Comparison of ENCODE assay signal across 33 cellular contexts in the genomic region with DNA sequence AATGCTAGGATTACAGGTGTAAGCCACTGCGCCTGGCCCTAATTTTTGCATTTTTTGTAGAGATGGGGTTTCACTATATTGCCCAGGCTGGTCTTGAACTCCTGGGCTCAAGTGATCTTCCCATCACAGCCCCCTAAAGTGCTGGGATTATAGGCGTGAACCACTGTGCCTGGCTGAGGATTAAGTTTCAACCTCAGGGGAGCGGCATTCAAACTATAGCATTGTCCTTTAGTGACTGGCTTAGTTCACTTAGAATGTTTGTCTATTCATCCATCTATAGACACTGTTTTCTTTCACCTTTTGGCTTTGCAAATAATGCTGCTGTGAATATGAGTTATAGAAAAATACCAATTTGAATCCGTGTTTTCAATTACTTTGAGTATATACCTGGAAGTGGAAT.
"Had no signal": no experiment of that assay in that cellular context is flagged by ENCODE, and none has a peak within 500 bp of the region (broad histone marks: within the 10 kb centered on the region; RNA-seq: fewer than 3 reads in every experiment).

No MANE protein-coding gene starts in this region.

- H3K9me3 Mint-ChIP-seq: activated CD4-positive, alpha-beta memory T cell treated with anti-CD3 and anti-CD28 coated beads for 36 hours; activated CD4-positive, alpha-beta T cell treated with anti-CD3 and anti-CD28 coated beads, Interleukin-2, amount 10 ng/mL, durations not matched to agents 24 days and 14 days; activated naive CD4-positive, alpha-beta T cell treated with anti-CD3 and anti-CD28 coated beads for 36 hours; activated naive CD4-positive, alpha-beta T cell treated with anti-CD3 and anti-CD28 coated beads, Interleukin-2, amount 50 U/mL, for 24 hours; activated naive CD8-positive, alpha-beta T cell treated with anti-CD3 and anti-CD28 coated beads for 36 hours; activated naive CD8-positive, alpha-beta T cell treated with anti-CD3 and anti-CD28 coated beads, Interleukin-2, amount 50 U/mL, for 24 hours; activated T-helper 1 cell treated with anti-CD3 and anti-CD28 coated beads, Interleukin-12 subunit alpha, Interleukin-12 subunit beta, Interleukin-2, Interleukin-4 antibody, amounts not matched to agents 30 ng/mL and 10 ng/mL and 1 ng/mL, durations not matched to agents 14 hours and 24 hours and 36 hours; activated T-helper 2 cell treated with anti-CD3 and anti-CD28 coated beads, Interferon-gamma antibody, Interleukin-2, Interleukin-4, amounts not matched to agents 10 μg/mL and 5 μg/mL and 100 μg/mL, durations not matched to agents 14 hours and 24 hours and 36 hours; effector memory CD8-positive, alpha-beta T cell had no signal

- H3K9me3 ChIP-seq: adrenal gland, body of pancreas, esophagus muscularis mucosa, gastrocnemius medialis, heart left ventricle had no signal

- DNase-seq: activated CD4-positive, alpha-beta memory T cell treated with anti-CD3 and anti-CD28 coated beads for 36 hours; activated CD4-positive, alpha-beta T cell treated with anti-CD3 and anti-CD28 coated beads for 36 hours; activated CD4-positive, alpha-beta T cell treated with anti-CD3 and anti-CD28 coated beads, Interleukin-2, amount 10 ng/mL, durations not matched to agents 24 days and 14 days; activated CD4-positive, CD25-positive, alpha-beta regulatory T cell; activated CD4-positive, CD25-positive, alpha-beta regulatory T cell treated with anti-CD3 and anti-CD28 coated beads, Interleukin-2, amount 50 U/mL, for 72 hours; activated CD8-positive, alpha-beta memory T cell treated with anti-CD3 and anti-CD28 coated beads, Interleukin-2, amount 10 ng/mL, durations not matched to agents 7 days and 5 days; activated CD8-positive, alpha-beta memory T cell treated with anti-CD3 and anti-CD28 coated beads, Interleukin-2, amount 50 U/mL, for 4 hours; activated CD8-positive, alpha-beta T cell treated with anti-CD3 and anti-CD28 coated beads, Interleukin-2, amount 10 ng/mL, durations not matched to agents 7 days and 5 days; activated effector memory CD4-positive, alpha-beta T cell treated with anti-CD3 and anti-CD28 coated beads, Interleukin-2, amount 50 U/mL, for 16 hours; activated naive CD4-positive, alpha-beta T cell treated with anti-CD3 and anti-CD28 coated beads for 36 hours; activated naive CD8-positive, alpha-beta T cell treated with anti-CD3 and anti-CD28 coated beads for 36 hours; activated naive CD8-positive, alpha-beta T cell treated with anti-CD3 and anti-CD28 coated beads, Interleukin-2, amount 50 U/mL, for 24 hours; activated T-cell treated with anti-CD3 and anti-CD28 coated beads, Interleukin-2, amount 50 U/mL, for 1 hour; activated T-cell treated with anti-CD3 and anti-CD28 coated beads, Interleukin-2, amount 50 U/mL, for 48 hours; adrenal gland; amygdala; aorta; body of pancreas; caudate nucleus; cortex of kidney; dermis blood vessel endothelial cell; effector CD4-positive, alpha-beta T cell; effector memory CD8-positive, alpha-beta T cell; erythroblast; foreskin keratinocyte; gastrocnemius medialis; glutamatergic neuron; heart left ventricle; T-helper 2 cell had no signal

- H3K27ac ChIP-seq: adrenal gland, body of pancreas, esophagus muscularis mucosa, foreskin keratinocyte, gastrocnemius medialis, heart left ventricle had no signal

- H3K4me3 ChIP-seq: adrenal gland, body of pancreas, esophagus muscularis mucosa, gastrocnemius medialis, heart left ventricle had no signal

- H3K27ac Mint-ChIP-seq: activated CD4-positive, alpha-beta memory T cell treated with anti-CD3 and anti-CD28 coated beads for 36 hours; activated CD4-positive, alpha-beta T cell treated with anti-CD3 and anti-CD28 coated beads for 36 hours; activated CD4-positive, alpha-beta T cell treated with anti-CD3 and anti-CD28 coated beads, Interleukin-2, amount 10 ng/mL, durations not matched to agents 24 days and 14 days; activated CD8-positive, alpha-beta memory T cell treated with anti-CD3 and anti-CD28 coated beads, Interleukin-2, amount 10 ng/mL, durations not matched to agents 7 days and 5 days; activated CD8-positive, alpha-beta T cell treated with anti-CD3 and anti-CD28 coated beads, Interleukin-2, amount 10 ng/mL, durations not matched to agents 7 days and 5 days; activated naive CD4-positive, alpha-beta T cell treated with anti-CD3 and anti-CD28 coated beads for 36 hours; activated naive CD4-positive, alpha-beta T cell treated with anti-CD3 and anti-CD28 coated beads, Interleukin-2, amount 50 U/mL, for 24 hours; activated naive CD8-positive, alpha-beta T cell treated with anti-CD3 and anti-CD28 coated beads for 36 hours; activated naive CD8-positive, alpha-beta T cell treated with anti-CD3 and anti-CD28 coated beads, Interleukin-2, amount 50 U/mL, for 24 hours; activated T-helper 1 cell treated with anti-CD3 and anti-CD28 coated beads, Interleukin-12 subunit alpha, Interleukin-12 subunit beta, Interleukin-2, Interleukin-4 antibody, amounts not matched to agents 30 ng/mL and 10 ng/mL and 1 ng/mL, durations not matched to agents 14 hours and 24 hours and 36 hours; activated T-helper 2 cell treated with anti-CD3 and anti-CD28 coated beads, Interferon-gamma antibody, Interleukin-2, Interleukin-4, amounts not matched to agents 10 μg/mL and 5 μg/mL and 100 μg/mL, durations not matched to agents 14 hours and 24 hours and 36 hours had no signal

- H3K4me1 ChIP-seq: body of pancreas, foreskin keratinocyte had no signal

- H3K27me3 ChIP-seq: adrenal gland, body of pancreas, esophagus muscularis mucosa, foreskin keratinocyte, gastrocnemius medialis, heart left ventricle had no signal

- H3K27me3 Mint-ChIP-seq: activated CD4-positive, alpha-beta memory T cell treated with anti-CD3 and anti-CD28 coated beads for 36 hours; activated CD4-positive, alpha-beta T cell treated with anti-CD3 and anti-CD28 coated beads for 36 hours; activated CD4-positive, alpha-beta T cell treated with anti-CD3 and anti-CD28 coated beads, Interleukin-2, amount 10 ng/mL, durations not matched to agents 24 days and 14 days; activated CD8-positive, alpha-beta memory T cell treated with anti-CD3 and anti-CD28 coated beads, Interleukin-2, amount 10 ng/mL, durations not matched to agents 7 days and 5 days; activated naive CD4-positive, alpha-beta T cell treated with anti-CD3 and anti-CD28 coated beads, Interleukin-2, amount 50 U/mL, for 24 hours; activated naive CD8-positive, alpha-beta T cell treated with anti-CD3 and anti-CD28 coated beads for 36 hours; activated naive CD8-positive, alpha-beta T cell treated with anti-CD3 and anti-CD28 coated beads, Interleukin-2, amount 50 U/mL, for 24 hours; effector memory CD8-positive, alpha-beta T cell had no signal

- H3K4me3 Mint-ChIP-seq: activated CD4-positive, alpha-beta memory T cell treated with anti-CD3 and anti-CD28 coated beads for 36 hours; activated CD4-positive, alpha-beta T cell treated with anti-CD3 and anti-CD28 coated beads for 36 hours; activated CD4-positive, alpha-beta T cell treated with anti-CD3 and anti-CD28 coated beads, Interleukin-2, amount 10 ng/mL, durations not matched to agents 24 days and 14 days; activated CD8-positive, alpha-beta memory T cell treated with anti-CD3 and anti-CD28 coated beads, Interleukin-2, amount 10 ng/mL, durations not matched to agents 7 days and 5 days; activated CD8-positive, alpha-beta T cell treated with anti-CD3 and anti-CD28 coated beads, Interleukin-2, amount 10 ng/mL, durations not matched to agents 7 days and 5 days; activated naive CD4-positive, alpha-beta T cell treated with anti-CD3 and anti-CD28 coated beads for 36 hours; activated naive CD4-positive, alpha-beta T cell treated with anti-CD3 and anti-CD28 coated beads, Interleukin-2, amount 50 U/mL, for 24 hours; activated naive CD8-positive, alpha-beta T cell treated with anti-CD3 and anti-CD28 coated beads for 36 hours; activated naive CD8-positive, alpha-beta T cell treated with anti-CD3 and anti-CD28 coated beads, Interleukin-2, amount 50 U/mL, for 24 hours; activated T-helper 1 cell treated with anti-CD3 and anti-CD28 coated beads, Interleukin-12 subunit alpha, Interleukin-12 subunit beta, Interleukin-2, Interleukin-4 antibody, amounts not matched to agents 30 ng/mL and 10 ng/mL and 1 ng/mL, durations not matched to agents 14 hours and 24 hours and 36 hours; effector memory CD8-positive, alpha-beta T cell had no signal
